8 cellular contexts compared by ENCODE assay signal in the genomic region with DNA sequence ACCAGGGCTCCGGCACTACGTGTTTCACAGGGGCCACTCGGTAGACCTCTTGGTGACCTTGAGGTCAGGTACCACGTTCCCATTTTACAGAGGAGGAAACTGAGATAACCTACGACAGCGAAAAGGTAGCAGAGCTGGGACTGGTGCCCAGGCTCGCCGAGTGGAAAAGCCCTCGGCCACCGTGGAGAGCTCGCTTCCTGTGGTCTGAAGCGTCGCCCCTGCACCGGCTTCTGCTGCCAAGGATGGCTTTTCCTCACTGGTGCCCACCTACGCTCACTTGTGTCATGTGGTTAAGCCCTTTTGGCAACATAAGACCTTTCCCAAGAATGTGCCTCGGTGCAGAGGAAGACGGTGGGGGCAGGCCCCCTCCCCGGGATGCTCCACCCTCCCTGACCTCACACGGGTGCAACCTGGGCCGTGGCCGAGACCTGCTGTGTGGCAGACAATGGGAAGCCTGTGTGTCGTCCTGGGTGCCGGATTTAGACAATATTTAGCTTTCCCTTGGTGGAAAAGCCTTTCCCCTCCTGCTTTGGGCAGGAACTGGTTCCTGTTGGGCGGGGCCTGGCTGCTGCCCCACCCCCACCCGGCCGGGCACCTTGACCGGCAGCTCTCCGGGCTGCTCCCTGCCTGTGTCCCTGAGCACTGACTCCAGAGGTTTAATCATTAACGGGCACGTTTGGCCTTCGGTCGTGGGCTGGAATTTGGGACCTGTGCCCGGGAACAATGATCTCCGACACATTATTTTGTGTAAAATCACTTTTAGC. TPM values are rescaled to one million over a fixed set of nuclear protein-coding genes. Genes with fewer than 3 reads are reported as not detected.
DNase-seq lines count a peak whose midpoint lies in the region; ATAC-seq and TF ChIP-seq lines count a peak whose summit lies in the region.

No MANE protein-coding gene starts in this region.

- no peak overlapping the region for H3K27ac ChIP-seq in CD4-positive, CD25-positive, alpha-beta regulatory T cell (ENCODE audit: insufficient read depth, low read length, poor library complexity, severe bottlenecking)
- peak overlapping the region; percentile 46 to 75 for H3K27ac ChIP-seq in ovary

- H3K9me3 ChIP-seq in CD4-positive, CD25-positive, alpha-beta regulatory T cell (ENCODE audit: control insufficient read depth in 2 of 2, low read length in 2 of 2): no peaks in the 10 kb centered on the region
- H3K9me3 ChIP-seq in ovary: no peaks in the 10 kb centered on the region

- peaks cover 12% of the 10 kb centered on the region for H3K4me1 ChIP-seq in CD4-positive, CD25-positive, alpha-beta regulatory T cell (ENCODE audit: control insufficient read depth, insufficient read depth, low read length, poor library complexity, severe bottlenecking)
- peaks cover 29% of the 10 kb centered on the region for H3K4me1 ChIP-seq in ovary (ENCODE audit: insufficient read depth)

- no peak for TF ChIP-seq POLR2A in ovary (IDR thresholded peaks at IDR 0.05)

- H3K36me3 Mint-ChIP-seq in CD4-positive, CD25-positive, alpha-beta regulatory T cell: no peaks in the 10 kb centered on the region
- no peaks in the 10 kb centered on the region for H3K36me3 Mint-ChIP-seq in endothelial cell (ENCODE audit: low read depth, unreplicated experiment)

- peak overlapping the region in 1 of 3 donors; percentile 38 for H3K27ac Mint-ChIP-seq in CD4-positive, CD25-positive, alpha-beta regulatory T cell
- H3K27ac Mint-ChIP-seq in endothelial cell (ENCODE audit: unreplicated experiment): no peak overlapping the region

- no peak for DNase-seq in CD4-positive, CD25-positive, alpha-beta regulatory T cell
- DNase-seq in NCI-H146 treated with DMSO at 0.1 percent for 48 hours (lab: John Stamatoyannopoulos, UW; ENCODE audit: unreplicated experiment) (peak; percentile 11), endothelial cell (ENCODE audit: low spot score) (peak; percentile 34), ovary (peak; percentile 55 to 78 (median 71)), GM19240 (ENCODE audit: insufficient read length, low spot score) (no peak)

- 25 to 34% (median 30%) methylated on average over 34 of the region's 34 CpGs for WGBS in ovary, 3 donors

- no peaks in the 10 kb centered on the region for H3K27me3 ChIP-seq in CD4-positive, CD25-positive, alpha-beta regulatory T cell (ENCODE audit: control insufficient read depth, insufficient read depth, low read length)
- H3K27me3 ChIP-seq in ovary: no peaks in the 10 kb centered on the region

- no peaks in the 10 kb centered on the region for H3K9me3 Mint-ChIP-seq in CD4-positive, CD25-positive, alpha-beta regulatory T cell
- H3K9me3 Mint-ChIP-seq in endothelial cell (ENCODE audit: unreplicated experiment): no peaks in the 10 kb centered on the region

- H3K27me3 Mint-ChIP-seq in CD4-positive, CD25-positive, alpha-beta regulatory T cell: no peaks in the 10 kb centered on the region
- peaks cover 4% of the 10 kb centered on the region for H3K27me3 Mint-ChIP-seq in endothelial cell (ENCODE audit: unreplicated experiment)

- no peaks in the 10 kb centered on the region for H3K36me3 ChIP-seq in CD4-positive, CD25-positive, alpha-beta regulatory T cell (ENCODE audit: control insufficient read depth, insufficient read depth, low read length)
- H3K36me3 ChIP-seq in ovary: no peaks in the 10 kb centered on the region

- intact Hi-C loops in ovary (cut with DNase I): no loop called here

- no peak for ATAC-seq in CD4-positive, CD25-positive, alpha-beta regulatory T cell (ENCODE audit: low read depth in 2 of 2)
- ATAC-seq in HG03521 (IDR thresholded peaks at IDR 0.05; ENCODE audit: unreplicated experiment) (no peak), HG02623 (IDR thresholded peaks at IDR 0.05; ENCODE audit: unreplicated experiment) (no peak), GM21825 (IDR thresholded peaks at IDR 0.05; ENCODE audit: unreplicated experiment) (no peak)

- TF ChIP-seq CTCF in endothelial cell (IDR thresholded peaks at IDR 0.05; ENCODE audit: unreplicated experiment) (no peak), ovary (IDR thresholded peaks at IDR 0.05) (no peak)

- no peak for TF ChIP-seq EP300 in ovary (IDR thresholded peaks at IDR 0.05)

- H3K4me3 ChIP-seq in CD4-positive, CD25-positive, alpha-beta regulatory T cell (ENCODE audit: low read depth, low read length): peak overlapping the region; percentile 48
- H3K4me3 ChIP-seq in ovary: peak overlapping the region; percentile 3

- H3K4me3 Mint-ChIP-seq in CD4-positive, CD25-positive, alpha-beta regulatory T cell: peak overlapping the region in 2 of 4 donors; percentile 67 to 70
- H3K4me3 Mint-ChIP-seq in endothelial cell (ENCODE audit: unreplicated experiment): no peak overlapping the region

- peaks cover 0 to 17% (median 6%) of the 10 kb centered on the region in 4 donors for H3K4me1 Mint-ChIP-seq in CD4-positive, CD25-positive, alpha-beta regulatory T cell
- H3K4me1 Mint-ChIP-seq in endothelial cell (ENCODE audit: unreplicated experiment): peaks cover 11% of the 10 kb centered on the region

RNA-seq across cellular contexts. Expression of gene PPP1R13B, which starts 32.4 kb away (rescaled TPM):
- 21.5 TPM for total RNA-seq in CD4-positive, CD25-positive, alpha-beta regulatory T cell
- 1 to 10 TPM; 1.5 to 3.9 (median 2.4) TPM for polyA plus RNA-seq in CD4-positive, CD25-positive, alpha-beta regulatory T cell
- total RNA-seq in endothelial cell (ENCODE audit: unreplicated experiment) (63.9 TPM), ovary (10 to 100 TPM; 15.0 to 64.8 (median 48.7) TPM)
- polyA plus RNA-seq in ovary: 10 to 100 TPM; 17.9 to 27.5 TPM

RNA-seq across cellular contexts. Expression of gene TDRD9, which starts 48.5 kb away (rescaled TPM):
- 0.37 TPM for total RNA-seq in CD4-positive, CD25-positive, alpha-beta regulatory T cell
- under 1 TPM in 2 of 4 donors, not detected in 2; 0.11 to 0.14 TPM for polyA plus RNA-seq in CD4-positive, CD25-positive, alpha-beta regulatory T cell
- not detected for total RNA-seq in endothelial cell (ENCODE audit: unreplicated experiment)
- total RNA-seq in ovary: 1 to 10 TPM in 2 of 7 donors, under 1 TPM in 5; 0.45 to 5.1 (median 0.83) TPM
- 1 to 10 TPM in 1 of 2 donors, under 1 TPM in 1; 0.23 to 1.1 TPM for polyA plus RNA-seq in ovary

Comparison
In these comparisons a context has a peak if more than half of its experiments do, and no peak if none do; other contexts are left out.
1. DNase-seq: peak in NCI-H146 treated with DMSO at 0.1 percent for 48 hours (single experiment), endothelial cell (single experiment) and ovary (5 of 5); none in CD4-positive, CD25-positive, alpha-beta regulatory T cell (0 of 3) and GM19240 (single experiment).